Comparison of ENCODE assay signal across 10 cellular contexts in genomic region chr12:46221255-46222128, GRCh38. TPM values are rescaled to one million over a fixed set of nuclear protein-coding genes. Genes with fewer than 3 reads are reported as not detected.
DNase-seq lines count a peak whose midpoint lies in the region; ATAC-seq and TF ChIP-seq lines count a peak whose summit lies in the region.
"Had no signal": no experiment of that assay in that cellular context is flagged by ENCODE, and none has a peak within 500 bp of the region (broad histone marks: within the 10 kb centered on the region; RNA-seq: fewer than 3 reads in every experiment).

No MANE protein-coding gene starts in this region.

- intact Hi-C loops in activated CD4-positive, alpha-beta memory T cell treated with anti-CD3 and anti-CD28 coated beads for 36 hours (cut with micrococcal nuclease) = no loop called here

- POLR2A ChIA-PET in activated CD4-positive, alpha-beta memory T cell treated with anti-CD3 and anti-CD28 coated beads for 36 hours (lab: Charles Lee) = interaction anchor here (0.7 to 1.4 kb wide), 3 partner anchors 42 to 577 kb away, joined by 3 read pairs; no protein-coding TSS in a partner anchor

- H3K27ac Mint-ChIP-seq in activated naive CD4-positive, alpha-beta T cell treated with anti-CD3 and anti-CD28 coated beads, Interleukin-2, amount 10 ng/mL, durations not matched to agents 7 days and 5 days = peak overlapping the region; percentile 96
- H3K27ac Mint-ChIP-seq in activated CD4-positive, alpha-beta memory T cell treated with anti-CD3 and anti-CD28 coated beads for 36 hours = peak overlapping the region; percentile 98
- peak overlapping the region; percentile 91 to 95 for H3K27ac Mint-ChIP-seq in stimulated activated naive CD8-positive, alpha-beta T cell treated with anti-CD3 and anti-CD28 coated beads, Interleukin-15, amount 100 ng/mL, for 72 hours
- H3K27ac Mint-ChIP-seq: nephron had no signal

- ATAC-seq in stimulated activated naive CD8-positive, alpha-beta T cell treated with anti-CD3 and anti-CD28 coated beads, Interleukin-15, amount 100 ng/mL, for 72 hours = no peak
- ATAC-seq in GM21390 (IDR thresholded peaks at IDR 0.05; ENCODE audit: unreplicated experiment) (no peak), HG03457 (IDR thresholded peaks at IDR 0.05; ENCODE audit: unreplicated experiment) (no peak)
- ATAC-seq: activated CD4-positive, CD25-positive, alpha-beta regulatory T cell treated with anti-CD3 and anti-CD28 coated beads, Interleukin-2, amount 50 U/mL, for 24 hours had no signal

- H3K36me3 Mint-ChIP-seq in activated naive CD4-positive, alpha-beta T cell treated with anti-CD3 and anti-CD28 coated beads, Interleukin-2, amount 10 ng/mL, durations not matched to agents 7 days and 5 days = peaks cover 88% of the 10 kb centered on the region
- H3K36me3 Mint-ChIP-seq in activated CD4-positive, alpha-beta memory T cell treated with anti-CD3 and anti-CD28 coated beads for 36 hours = peaks cover 67% of the 10 kb centered on the region

- CTCF ChIA-PET in activated naive CD4-positive, alpha-beta T cell treated with anti-CD3 and anti-CD28 coated beads, Interleukin-2, amount 10 ng/mL, durations not matched to agents 7 days and 5 days (lab: Charles Lee) = interaction anchor here (0.6 to 0.7 kb wide), 2 partner anchors 45 to 69 kb away, joined by 3 to 4 read pairs; no protein-coding TSS in a partner anchor
- CTCF ChIA-PET in activated CD4-positive, alpha-beta memory T cell treated with anti-CD3 and anti-CD28 coated beads for 36 hours (lab: Charles Lee) = no interaction called here

- H3K27me3 Mint-ChIP-seq in activated naive CD4-positive, alpha-beta T cell treated with anti-CD3 and anti-CD28 coated beads, Interleukin-2, amount 10 ng/mL, durations not matched to agents 7 days and 5 days = no peaks in the 10 kb centered on the region
- H3K27me3 Mint-ChIP-seq in activated CD4-positive, alpha-beta memory T cell treated with anti-CD3 and anti-CD28 coated beads for 36 hours = no peaks in the 10 kb centered on the region
- no peaks in the 10 kb centered on the region for H3K27me3 Mint-ChIP-seq in stimulated activated naive CD8-positive, alpha-beta T cell treated with anti-CD3 and anti-CD28 coated beads, Interleukin-15, amount 100 ng/mL, for 72 hours

- DNase-seq in activated naive CD4-positive, alpha-beta T cell treated with anti-CD3 and anti-CD28 coated beads, Interleukin-2, amount 10 ng/mL, durations not matched to agents 7 days and 5 days = no peak
- no peak for DNase-seq in activated naive CD4-positive, alpha-beta T cell treated with anti-CD3 and anti-CD28 coated beads, Interleukin-2, amount 50 U/mL, for 16 hours
- DNase-seq in activated CD4-positive, alpha-beta memory T cell treated with anti-CD3 and anti-CD28 coated beads for 36 hours = no peak
- DNase-seq in fibroblast of the aortic adventitia (ENCODE audit: low read depth) (peak; percentile 83), AML-193 (lab: John Stamatoyannopoulos, UW) (no peak)
- no peak for DNase-seq in stimulated activated naive CD8-positive, alpha-beta T cell treated with anti-CD3 and anti-CD28 coated beads, Interleukin-15, amount 100 ng/mL, for 72 hours

- H3K4me3 ChIP-seq in fibroblast of the aortic adventitia (ENCODE audit: low read depth, low read length) = no peak overlapping the region

- H3K4me1 Mint-ChIP-seq in activated naive CD4-positive, alpha-beta T cell treated with anti-CD3 and anti-CD28 coated beads, Interleukin-2, amount 10 ng/mL, durations not matched to agents 7 days and 5 days = peaks cover 91% of the 10 kb centered on the region
- peaks cover 89% of the 10 kb centered on the region for H3K4me1 Mint-ChIP-seq in activated CD4-positive, alpha-beta memory T cell treated with anti-CD3 and anti-CD28 coated beads for 36 hours (ENCODE audit: low read depth)
- peaks cover 93% of the 10 kb centered on the region for H3K4me1 Mint-ChIP-seq in stimulated activated naive CD8-positive, alpha-beta T cell treated with anti-CD3 and anti-CD28 coated beads, Interleukin-15, amount 100 ng/mL, for 72 hours

- TF ChIP-seq CTCF in fibroblast of the aortic adventitia (IDR thresholded peaks at IDR 0.05; ENCODE audit: insufficient read depth, low read length) = no peak

- H3K4me3 Mint-ChIP-seq in activated naive CD4-positive, alpha-beta T cell treated with anti-CD3 and anti-CD28 coated beads, Interleukin-2, amount 10 ng/mL, durations not matched to agents 7 days and 5 days = no peak overlapping the region
- no peak overlapping the region for H3K4me3 Mint-ChIP-seq in activated CD4-positive, alpha-beta memory T cell treated with anti-CD3 and anti-CD28 coated beads for 36 hours
- peak overlapping the region; percentile 22 to 49 for H3K4me3 Mint-ChIP-seq in stimulated activated naive CD8-positive, alpha-beta T cell treated with anti-CD3 and anti-CD28 coated beads, Interleukin-15, amount 100 ng/mL, for 72 hours
- H3K4me3 Mint-ChIP-seq: nephron had no signal

- no peaks in the 10 kb centered on the region for H3K9me3 Mint-ChIP-seq in activated naive CD4-positive, alpha-beta T cell treated with anti-CD3 and anti-CD28 coated beads, Interleukin-2, amount 10 ng/mL, durations not matched to agents 7 days and 5 days
- H3K9me3 Mint-ChIP-seq in activated CD4-positive, alpha-beta memory T cell treated with anti-CD3 and anti-CD28 coated beads for 36 hours = no peaks in the 10 kb centered on the region
- no peaks in the 10 kb centered on the region for H3K9me3 Mint-ChIP-seq in stimulated activated naive CD8-positive, alpha-beta T cell treated with anti-CD3 and anti-CD28 coated beads, Interleukin-15, amount 100 ng/mL, for 72 hours
- H3K9me3 Mint-ChIP-seq: nephron had no signal

RNA-seq across cellular contexts. Expression of gene SLC38A1, which starts 47.4 kb away (rescaled TPM):
- 100 to 1,000 TPM; 142 TPM for total RNA-seq in activated CD4-positive, alpha-beta memory T cell treated with anti-CD3 and anti-CD28 coated beads for 36 hours
- 87.0 and 203 TPM in 2 replicates for total RNA-seq in fibroblast of the aortic adventitia (ENCODE audit: low replicate concordance)

Comparison
In these comparisons a context has a peak if more than half of its experiments do, and no peak if none do; other contexts are left out.
1. H3K4me3 Mint-ChIP-seq: peak in stimulated activated naive CD8-positive, alpha-beta T cell treated with anti-CD3 and anti-CD28 coated beads, Interleukin-15, amount 100 ng/mL, for 72 hours (2 of 2); none in activated naive CD4-positive, alpha-beta T cell treated with anti-CD3 and anti-CD28 coated beads, Interleukin-2, amount 10 ng/mL, durations not matched to agents 7 days and 5 days (single experiment) and activated CD4-positive, alpha-beta memory T cell treated with anti-CD3 and anti-CD28 coated beads for 36 hours (single experiment).
2. Peak in every context shown above with its lines, with median percentiles within 50 percentile points of each other: H3K27ac Mint-ChIP-seq.